ENCODE assay signal across 8 cellular contexts in genomic region chr17:59129814-59130213, GRCh38.
"Had no signal": no experiment of that assay in that cellular context is flagged by ENCODE, and none has a peak within 500 bp of the region (broad histone marks: within the 10 kb centered on the region; RNA-seq: fewer than 3 reads in every experiment).

No MANE protein-coding gene starts in this region.

- DNase-seq: GDM1, GF-D8 had no signal

- FAIRE-seq: G401.6, GM12878, GM12891, GM12892, GM18507, GM19239 had no signal

- ATAC-seq: GM12878 had no signal

- H3K4me3 ChIP-seq: GM12878 had no signal
